1 cellular context compared by ENCODE assay signal in genomic region chr16:456891-457483, GRCh38.
TF ChIP-seq lines count a peak whose summit lies in the region.

No MANE protein-coding gene starts in this region.

TF ChIP-seq in K562, 482 proteins besides CTCF, POLR2A, EP300 and RAD21 (continued from another document):
- peak; percentile 44; the same call in 1 of the 2 replicates for TF ChIP-seq MGA (IDR thresholded peaks at IDR 0.05)
- no peak for TF ChIP-seq JUND (IDR thresholded peaks at IDR 0.05; ENCODE audit: borderline replicate concordance, low read depth, low read length)
- peak; percentile 31; the same call in 1 of the 3 replicates for TF ChIP-seq JUND (tag; IDR thresholded peaks at IDR 0.05; ENCODE audit: borderline replicate concordance, low read depth, low read length)
